ENCODE assay signal across 20 cellular contexts in genomic region chr12:14578646-14579045, GRCh38. TPM values are rescaled to one million over a fixed set of nuclear protein-coding genes. Genes with fewer than 3 reads are reported as not detected.
DNase-seq lines count a peak whose midpoint lies in the region; ATAC-seq, FAIRE-seq and TF ChIP-seq lines count a peak whose summit lies in the region.
"Had no signal": no experiment of that assay in that cellular context is flagged by ENCODE, and none has a peak within 500 bp of the region (broad histone marks: within the 10 kb centered on the region; RNA-seq: fewer than 3 reads in every experiment).

No MANE protein-coding gene starts in this region.

- TF ChIP-seq POLR2A in GM12878 (IDR thresholded peaks at IDR 0.05; ENCODE audit: low read depth, low read length): no peak

- peaks cover 54% of the 10 kb centered on the region for H3K4me1 ChIP-seq in OCI-LY1 (ENCODE audit: insufficient read depth, low read length, severe bottlenecking)
- H3K4me1 ChIP-seq in GM12878 (ENCODE audit: control insufficient read depth, insufficient read depth, low read length): peaks cover 2% of the 10 kb centered on the region; the same call in 1 of the 2 replicates

- POLR2A ChIA-PET in GM12878 (lab: Charles Lee): no interaction called here

- H3K36me3 Mint-ChIP-seq in stimulated activated naive B cell treated with anti-CD40 and anti-IgM and Interleukin-4, amounts not matched to agents 10 μg/mL and 1 μg/mL and 100 μg/mL, for 72 hours: peaks cover 0 to 3% of the 10 kb centered on the region in 2 donors
- H3K36me3 Mint-ChIP-seq: CD4-positive, alpha-beta memory T cell had no signal

- H3F3A ChIP-seq in OCI-LY1 (ENCODE audit: insufficient read depth, low read length): peaks cover 15% of the 10 kb centered on the region; the same call in 1 of the 2 replicates

- SMC1A ChIA-PET in GM12878 (lab: Charles Lee; ENCODE audit: uncharacterized antibody, unreplicated experiment): interaction anchor here (1.0 to 1.4 kb wide), 2 partner anchors 46 to 340 kb away, joined by 3 read pairs; no protein-coding TSS in a partner anchor

- intact Hi-C loops in GM12878 (cut with micrococcal nuclease; ENCODE audit: unreplicated experiment): loop anchor here (5.0 kb wide), 1 partner anchor 34 kb away; no protein-coding TSS in a partner anchor

- H3K36me3 ChIP-seq in OCI-LY1 (ENCODE audit: insufficient read depth, low read length) (no peaks in the 10 kb centered on the region), GM12878 (ENCODE audit: control insufficient read depth in 2 of 2, insufficient read depth in 2 of 2, low read length in 1 of 2) (no peaks in the 10 kb centered on the region)
- H3K36me3 ChIP-seq: BLaER1 had no signal

- H3K4me3 Mint-ChIP-seq in stimulated activated naive B cell treated with anti-CD40 and anti-IgM and Interleukin-4, amounts not matched to agents 10 μg/mL and 1 μg/mL and 100 μg/mL, for 72 hours: no peak overlapping the region
- H3K4me3 Mint-ChIP-seq: CD4-positive, alpha-beta memory T cell had no signal

- no peaks in the 10 kb centered on the region for H3K27me3 Mint-ChIP-seq in stimulated activated naive B cell treated with anti-CD40 and anti-IgM and Interleukin-4, amounts not matched to agents 10 μg/mL and 1 μg/mL and 100 μg/mL, for 72 hours
- H3K27me3 Mint-ChIP-seq: IgD-negative memory B cell had no signal

- DNase-seq in GM12878 (ENCODE audit: low read depth, low spot score): no peak
- DNase-seq in stimulated activated naive B cell treated with anti-CD40 and anti-IgM and Interleukin-4, amounts not matched to agents 10 μg/mL and 1 μg/mL and 100 μg/mL, for 72 hours: no peak
- DNase-seq in COR-L47 (lab: John Stamatoyannopoulos, UW): no peak
- DNase-seq: CD4-positive, alpha-beta memory T cell; DND-41; NCI-H1092; NCI-H1436; NCI-H1930; NCI-H2227 treated with DMSO at 0.1 percent for 48 hours; NCI-H510A; SHP77 had no signal

- RAD21 ChIA-PET in GM12878 (lab: Charles Lee; ENCODE audit: unreplicated experiment): interaction anchor here (0.9 kb wide), 1 partner anchor 50 kb away, joined by 3 read pairs; no protein-coding TSS in a partner anchor

- in situ Hi-C loops in GM12878 (cut with MboI): no loop called here

- TF ChIP-seq CTCF in OCI-LY1 (IDR thresholded peaks at IDR 0.05; ENCODE audit: low read length): no peak
- no peak for TF ChIP-seq CTCF in GM12878 (IDR thresholded peaks at IDR 0.05 in 2 of 3, conservative IDR thresholded peaks at IDR 0.05 in 1 of 3; ENCODE audit: control insufficient read depth in 2 of 3, extremely low read depth in 1 of 3, insufficient read depth in 1 of 3, low read depth in 3 of 3, low read length in 3 of 3)

- H3K4me1 Mint-ChIP-seq in stimulated activated naive B cell treated with anti-CD40 and anti-IgM and Interleukin-4, amounts not matched to agents 10 μg/mL and 1 μg/mL and 100 μg/mL, for 72 hours: peaks cover 14 to 35% of the 10 kb centered on the region in 2 donors

- no peak overlapping the region for H3K4me2 ChIP-seq in OCI-LY1 (ENCODE audit: low read length)
- no peak overlapping the region for H3K4me2 ChIP-seq in GM12878 (ENCODE audit: control insufficient read depth, insufficient read depth)
- H3K4me2 ChIP-seq: BLaER1 had no signal

- no peak overlapping the region; the same call in 1 of the 2 replicates for H3K9ac ChIP-seq in OCI-LY1 (ENCODE audit: low read length)
- no peak overlapping the region for H3K9ac ChIP-seq in GM12878 (ENCODE audit: control insufficient read depth, insufficient read depth, low read length)
- H3K9ac ChIP-seq: BLaER1 had no signal

- H3K9me3 ChIP-seq in OCI-LY1 (ENCODE audit: low read length): no peaks in the 10 kb centered on the region
- no peaks in the 10 kb centered on the region for H3K9me3 ChIP-seq in GM12878 (replicated peaks; ENCODE audit: control insufficient read depth, insufficient read depth, low read length)
- H3K9me3 ChIP-seq: BLaER1 had no signal

- no peak for TF ChIP-seq RAD21 in GM12878 (IDR thresholded peaks at IDR 0.05; ENCODE audit: insufficient read depth, low read depth, low read length)

- H3K4me3 ChIP-seq in OCI-LY1 (ENCODE audit: low read depth, low read length, poor library complexity, severe bottlenecking) (no peak overlapping the region), GM12878 (no peak overlapping the region)
- H3K4me3 ChIP-seq: BLaER1, SK-N-MC had no signal

- BruUV-seq in GM12878 (replicated peaks; lab: Mats Ljungman, UMichigan): no TSS peak

- WGBS in GM12878 (ENCODE audit: insufficient coverage, insufficient replicate concordance, low lambda C conversion rate, missing lambda C conversion rate): 71% methylated on average over 8 of the region's 8 CpGs

- CTCF ChIA-PET in GM12878 (lab: Yijun Ruan, JAX): no interaction called here

- ATAC-seq in GM18868 (IDR thresholded peaks at IDR 0.05; ENCODE audit: unreplicated experiment): peak; percentile 60
- ATAC-seq in GM12878: no peak
- peak; percentile 86 to 88 for ATAC-seq in stimulated activated naive B cell treated with anti-CD40 and anti-IgM and Interleukin-4, amounts not matched to agents 10 μg/mL and 1 μg/mL and 100 μg/mL, for 72 hours (replicated peaks)
- no peak for ATAC-seq in HG02973 (IDR thresholded peaks at IDR 0.05; ENCODE audit: unreplicated experiment)
- ATAC-seq in HG03039 (IDR thresholded peaks at IDR 0.05; ENCODE audit: unreplicated experiment): no peak

- peak; percentile 57 for FAIRE-seq in GM12878 (lab: Jason Lieb, UNC)

- H3K27me3 ChIP-seq in OCI-LY1 (ENCODE audit: insufficient read depth, low read length): no peaks in the 10 kb centered on the region
- no peaks in the 10 kb centered on the region for H3K27me3 ChIP-seq in GM12878 (replicated peaks in 1 of 2; ENCODE audit: control insufficient read depth in 2 of 2, insufficient read depth in 2 of 2, low read length in 1 of 2)
- H3K27me3 ChIP-seq: BLaER1 had no signal

- H3K27ac Mint-ChIP-seq in stimulated activated naive B cell treated with anti-CD40 and anti-IgM and Interleukin-4, amounts not matched to agents 10 μg/mL and 1 μg/mL and 100 μg/mL, for 72 hours: no peak overlapping the region
- H3K27ac Mint-ChIP-seq: IgD-negative memory B cell had no signal

- H3K9me3 Mint-ChIP-seq in stimulated activated naive B cell treated with anti-CD40 and anti-IgM and Interleukin-4, amounts not matched to agents 10 μg/mL and 1 μg/mL and 100 μg/mL, for 72 hours: peaks cover 0 to 2% of the 10 kb centered on the region in 2 donors
- H3K9me3 Mint-ChIP-seq: CD4-positive, alpha-beta memory T cell; IgD-negative memory B cell had no signal

- no peak for TF ChIP-seq EP300 in GM12878 (IDR thresholded peaks at IDR 0.05; ENCODE audit: borderline replicate concordance in 1 of 2, control insufficient read depth in 1 of 2, low read depth in 2 of 2, low read length in 2 of 2)

- no peaks in the 10 kb centered on the region for H4K20me1 ChIP-seq in OCI-LY1 (ENCODE audit: insufficient read depth, low read length)
- no peaks in the 10 kb centered on the region for H4K20me1 ChIP-seq in GM12878 (ENCODE audit: control insufficient read depth, insufficient read depth)
- H4K20me1 ChIP-seq: BLaER1 had no signal

- no peaks in the 10 kb centered on the region for H3K9me2 ChIP-seq in OCI-LY1 (ENCODE audit: low read depth, low read length)

- H3K79me2 ChIP-seq in OCI-LY1 (ENCODE audit: insufficient read depth, low read length): no peaks in the 10 kb centered on the region
- no peaks in the 10 kb centered on the region for H3K79me2 ChIP-seq in GM12878 (ENCODE audit: control insufficient read depth, insufficient read depth, low read length)

- no peak overlapping the region for H2AFZ ChIP-seq in OCI-LY1 (ENCODE audit: low read length)
- no peak overlapping the region for H2AFZ ChIP-seq in GM12878 (ENCODE audit: control insufficient read depth, low read depth, low read length)

- peak overlapping the region; percentile 78 for H3K27ac ChIP-seq in OCI-LY1 (ENCODE audit: low read depth, low read length, poor library complexity, severe bottlenecking)
- no peak overlapping the region for H3K27ac ChIP-seq in GM12878 (ENCODE audit: control insufficient read depth, insufficient read depth)
- H3K27ac ChIP-seq: BLaER1, SK-N-MC had no signal

RNA-seq across cellular contexts. Expression of gene PLBD1, which starts 11.0 kb away (rescaled TPM):
- not detected in 2 replicates for total RNA-seq in GM12878 (2013; cell fraction: nucleolus; rRNA removed)
- total RNA-seq in GM12878 (2014; rRNA removed) (0.23 and 0.76 TPM in 2 replicates), GM12878 (2014; rRNA removed; fragmentation: Illumina TruSeq; extraction: Trizol) (0.23 and 0.54 TPM in 2 replicates), GM12878 (2021) (0.28 and 0.35 TPM in 2 replicates)
- 0.22 TPM for polyA plus RNA-seq in GM12878 (2011; ENCODE audit: low read depth)
- polyA plus RNA-seq in GM12878 (2011; rRNA removed) (not detected in 2 replicates), GM12878 (2014; fragmentation: Illumina TruSeq; extraction: Trizol) (0.34 and 2.9 TPM in 2 replicates), GM12878 (2014; fragmentation: Nextera tagmentation; extraction: Ambion mirVana) (under 1 TPM; 0.20 to 0.23 TPM), GM12878 (2014; rRNA removed) (0.19 and 0.99 TPM in 2 replicates), GM12878 (2016; fragmentation: Nextera tagmentation; extraction: Ambion mirVana) (under 1 TPM; 0.27 to 0.39 TPM)
- polyA plus RNA-seq in GM12878 (2011; cell fraction: cytosol; rRNA removed): not detected in 2 replicates
- polyA plus RNA-seq in GM12878 (2011; cell fraction: nucleus; rRNA removed): not detected in 2 replicates
- 0.14 and 0.38 TPM in 2 replicates for polyA plus RNA-seq in GM12878 (2012)
- not detected in 2 replicates for polyA minus RNA-seq in GM12878 (2011; rRNA and poly(A)+ RNA removed)
- not detected in 2 replicates for polyA minus RNA-seq in GM12878 (2011; cell fraction: cytosol; rRNA and poly(A)+ RNA removed)
- not detected in 2 replicates for polyA minus RNA-seq in GM12878 (2011; cell fraction: nucleus; rRNA and poly(A)+ RNA removed)
- total RNA-seq: H4, MCF 10A had no signal

Comparison
In these comparisons a context has a peak if more than half of its experiments do, and no peak if none do; other contexts are left out.
1. ATAC-seq: peak in GM18868 (single experiment) and stimulated activated naive B cell treated with anti-CD40 and anti-IgM and Interleukin-4, amounts not matched to agents 10 μg/mL and 1 μg/mL and 100 μg/mL, for 72 hours (2 of 2); none in GM12878 (single experiment), HG02973 (single experiment) and HG03039 (single experiment).